18 cellular contexts compared by ENCODE assay signal in the genomic region with DNA sequence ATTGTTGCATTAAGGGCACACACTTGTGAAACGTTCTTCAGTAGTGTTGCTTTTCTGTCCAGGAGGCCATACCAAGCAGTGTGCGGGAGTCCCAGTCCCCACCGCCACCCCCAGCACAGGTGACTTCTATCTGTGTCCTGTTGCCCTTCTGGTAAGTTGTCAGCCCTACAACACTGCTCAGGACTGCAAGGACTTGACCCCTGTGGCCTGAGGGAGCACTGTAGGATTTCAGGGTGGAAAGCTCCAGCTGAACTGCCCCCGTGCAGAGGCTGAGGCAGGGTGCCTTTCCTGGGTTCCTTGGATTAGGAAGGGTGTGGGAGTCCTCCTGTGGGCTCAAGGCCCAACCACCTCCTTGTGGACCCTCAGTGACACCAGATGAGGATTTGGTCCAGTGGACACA. TPM values are rescaled to one million over a fixed set of nuclear protein-coding genes. Genes with fewer than 3 reads are reported as not detected.
"Had no signal": no experiment of that assay in that cellular context is flagged by ENCODE, and none has a peak within 500 bp of the region (broad histone marks: within the 10 kb centered on the region; RNA-seq: fewer than 3 reads in every experiment).

No MANE protein-coding gene starts in this region.

- H3K4me1 ChIP-seq: gastrocnemius medialis, neural progenitor cell, parathyroid adenoma, thyroid gland had no signal

- H3K9me3 ChIP-seq: gastrocnemius medialis, stomach, thyroid gland had no signal

- H3K36me3 ChIP-seq: gastrocnemius medialis, neural progenitor cell, stomach, thyroid gland had no signal

- H3K9ac ChIP-seq: neural progenitor cell, parathyroid adenoma had no signal

- DNase-seq: cortex of kidney; effector memory CD8-positive, alpha-beta T cell; erythroblast; foreskin fibroblast; gastrocnemius medialis; mesenchymal stem cell; naive thymus-derived CD4-positive, alpha-beta T cell; stimulated activated CD4-positive, alpha-beta T cell treated with anti-CD3 and anti-CD28 coated beads, Interleukin-2, amount 100 ng/mL, for 24 hours; stimulated activated CD4-positive, alpha-beta T cell treated with anti-CD3 and anti-CD28 coated beads, Interleukin-4, amount 100 ng/mL, for 24 hours; stimulated activated naive CD4-positive, alpha-beta T cell treated with Interleukin-2 at 50 U/mL for 16 hours; stomach; thyroid gland had no signal

- H3K27ac ChIP-seq: gastrocnemius medialis, neural progenitor cell, parathyroid adenoma, stomach, thyroid gland had no signal

- H3K4me3 ChIP-seq: gastrocnemius medialis, neural progenitor cell, smooth muscle cell, stomach, thyroid gland had no signal

- ATAC-seq: effector memory CD8-positive, alpha-beta T cell; gastrocnemius medialis; naive thymus-derived CD4-positive, alpha-beta T cell; sciatic nerve; stimulated activated effector memory CD8-positive, alpha-beta T cell treated with anti-CD3 and anti-CD28 coated beads, Interleukin-12 subunit alpha, Interleukin-12 subunit beta, amount 100 ng/mL, for 72 hours had no signal

- H3K27me3 ChIP-seq: gastrocnemius medialis, neural progenitor cell, stomach, thyroid gland had no signal

- H3K4me2 ChIP-seq: neural progenitor cell, smooth muscle cell had no signal

RNA-seq across cellular contexts. Expression of a gene that starts 26.8 kb away (rescaled TPM):
- total RNA-seq: gastrocnemius medialis; glomerular endothelial cell; naive thymus-derived CD4-positive, alpha-beta T cell had no signal
- polyA plus RNA-seq: smooth muscle cell had no signal
